Comparison of ENCODE assay signal across 1 cellular context in the genomic region with DNA sequence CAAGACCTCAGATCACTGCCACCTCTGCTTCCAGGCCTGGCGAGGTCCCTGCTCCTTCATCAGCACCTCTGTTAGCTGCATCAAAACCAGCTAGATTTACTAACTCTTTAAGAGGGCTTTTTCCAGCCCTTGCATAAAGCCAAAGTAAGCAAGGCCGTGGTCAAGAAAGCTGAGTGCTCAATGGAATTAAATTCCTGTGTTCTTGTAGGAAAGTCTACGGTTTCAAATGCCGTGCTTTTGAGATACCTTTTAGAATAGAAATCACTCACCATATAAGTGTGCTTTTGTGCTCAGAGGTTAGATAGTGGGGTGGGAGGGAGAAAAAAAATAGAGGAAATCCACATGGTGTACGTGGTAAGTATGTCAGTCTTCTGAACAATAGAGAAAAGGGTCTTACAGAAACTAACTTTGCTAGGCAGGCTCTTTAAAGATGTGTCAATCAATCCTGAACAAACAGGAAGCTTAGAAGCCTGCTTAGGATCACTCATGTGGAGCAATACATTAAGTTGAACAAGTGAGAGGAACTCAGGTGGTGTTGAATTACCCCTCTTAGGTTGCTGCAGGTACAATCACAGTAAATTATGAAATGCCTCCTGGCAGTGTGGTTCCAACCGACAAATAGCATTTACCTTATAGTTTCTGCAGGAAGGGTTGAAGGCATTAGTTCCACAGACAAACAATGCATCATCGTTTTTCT.
TF ChIP-seq lines count a peak whose summit lies in the region.

No MANE protein-coding gene starts in this region.

TF ChIP-seq in GM23338, 12 proteins besides CTCF, POLR2A, EP300 and RAD21:
- TF ChIP-seq, protein P1, sequence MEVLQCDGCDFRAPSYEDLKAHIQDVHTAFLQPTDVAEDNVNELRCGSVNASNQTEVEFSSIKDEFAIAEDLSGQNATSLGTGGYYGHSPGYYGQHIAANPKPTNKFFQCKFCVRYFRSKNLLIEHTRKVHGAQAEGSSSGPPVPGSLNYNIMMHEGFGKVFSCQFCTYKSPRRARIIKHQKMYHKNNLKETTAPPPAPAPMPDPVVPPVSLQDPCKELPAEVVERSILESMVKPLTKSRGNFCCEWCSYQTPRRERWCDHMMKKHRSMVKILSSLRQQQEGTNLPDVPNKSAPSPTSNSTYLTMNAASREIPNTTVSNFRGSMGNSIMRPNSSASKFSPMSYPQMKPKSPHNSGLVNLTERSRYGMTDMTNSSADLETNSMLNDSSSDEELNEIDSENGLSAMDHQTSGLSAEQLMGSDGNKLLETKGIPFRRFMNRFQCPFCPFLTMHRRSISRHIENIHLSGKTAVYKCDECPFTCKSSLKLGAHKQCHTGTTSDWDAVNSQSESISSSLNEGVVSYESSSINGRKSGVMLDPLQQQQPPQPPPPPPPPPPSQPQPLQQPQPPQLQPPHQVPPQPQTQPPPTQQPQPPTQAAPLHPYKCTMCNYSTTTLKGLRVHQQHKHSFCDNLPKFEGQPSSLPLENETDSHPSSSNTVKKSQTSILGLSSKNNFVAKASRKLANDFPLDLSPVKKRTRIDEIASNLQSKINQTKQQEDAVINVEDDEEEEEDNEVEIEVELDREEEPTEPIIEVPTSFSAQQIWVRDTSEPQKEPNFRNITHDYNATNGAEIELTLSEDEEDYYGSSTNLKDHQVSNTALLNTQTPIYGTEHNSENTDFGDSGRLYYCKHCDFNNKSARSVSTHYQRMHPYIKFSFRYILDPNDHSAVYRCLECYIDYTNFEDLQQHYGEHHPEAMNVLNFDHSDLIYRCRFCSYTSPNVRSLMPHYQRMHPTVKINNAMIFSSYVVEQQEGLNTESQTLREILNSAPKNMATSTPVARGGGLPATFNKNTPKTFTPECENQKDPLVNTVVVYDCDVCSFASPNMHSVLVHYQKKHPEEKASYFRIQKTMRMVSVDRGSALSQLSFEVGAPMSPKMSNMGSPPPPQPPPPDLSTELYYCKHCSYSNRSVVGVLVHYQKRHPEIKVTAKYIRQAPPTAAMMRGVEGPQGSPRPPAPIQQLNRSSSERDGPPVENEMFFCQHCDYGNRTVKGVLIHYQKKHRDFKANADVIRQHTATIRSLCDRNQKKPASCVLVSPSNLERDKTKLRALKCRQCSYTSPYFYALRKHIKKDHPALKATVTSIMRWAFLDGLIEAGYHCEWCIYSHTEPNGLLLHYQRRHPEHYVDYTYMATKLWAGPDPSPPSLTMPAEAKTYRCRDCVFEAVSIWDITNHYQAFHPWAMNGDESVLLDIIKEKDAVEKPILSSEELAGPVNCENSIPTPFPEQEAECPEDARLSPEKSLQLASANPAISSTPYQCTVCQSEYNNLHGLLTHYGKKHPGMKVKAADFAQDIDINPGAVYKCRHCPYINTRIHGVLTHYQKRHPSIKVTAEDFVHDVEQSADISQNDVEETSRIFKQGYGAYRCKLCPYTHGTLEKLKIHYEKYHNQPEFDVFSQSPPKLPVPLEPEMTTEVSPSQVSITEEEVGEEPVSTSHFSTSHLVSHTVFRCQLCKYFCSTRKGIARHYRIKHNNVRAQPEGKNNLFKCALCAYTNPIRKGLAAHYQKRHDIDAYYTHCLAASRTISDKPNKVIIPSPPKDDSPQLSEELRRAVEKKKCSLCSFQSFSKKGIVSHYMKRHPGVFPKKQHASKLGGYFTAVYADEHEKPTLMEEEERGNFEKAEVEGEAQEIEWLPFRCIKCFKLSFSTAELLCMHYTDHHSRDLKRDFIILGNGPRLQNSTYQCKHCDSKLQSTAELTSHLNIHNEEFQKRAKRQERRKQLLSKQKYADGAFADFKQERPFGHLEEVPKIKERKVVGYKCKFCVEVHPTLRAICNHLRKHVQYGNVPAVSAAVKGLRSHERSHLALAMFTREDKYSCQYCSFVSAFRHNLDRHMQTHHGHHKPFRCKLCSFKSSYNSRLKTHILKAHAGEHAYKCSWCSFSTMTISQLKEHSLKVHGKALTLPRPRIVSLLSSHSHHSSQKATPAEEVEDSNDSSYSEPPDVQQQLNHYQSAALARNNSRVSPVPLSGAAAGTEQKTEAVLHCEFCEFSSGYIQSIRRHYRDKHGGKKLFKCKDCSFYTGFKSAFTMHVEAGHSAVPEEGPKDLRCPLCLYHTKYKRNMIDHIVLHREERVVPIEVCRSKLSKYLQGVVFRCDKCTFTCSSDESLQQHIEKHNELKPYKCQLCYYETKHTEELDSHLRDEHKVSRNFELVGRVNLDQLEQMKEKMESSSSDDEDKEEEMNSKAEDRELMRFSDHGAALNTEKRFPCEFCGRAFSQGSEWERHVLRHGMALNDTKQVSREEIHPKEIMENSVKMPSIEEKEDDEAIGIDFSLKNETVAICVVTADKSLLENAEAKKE (CRISPR knock-in tag; IDR thresholded peaks at IDR 0.05): no peak
- no peak for TF ChIP-seq EZH2 (IDR thresholded peaks at IDR 0.05; ENCODE audit: low read depth, unreplicated experiment)
- TF ChIP-seq, protein P2, sequence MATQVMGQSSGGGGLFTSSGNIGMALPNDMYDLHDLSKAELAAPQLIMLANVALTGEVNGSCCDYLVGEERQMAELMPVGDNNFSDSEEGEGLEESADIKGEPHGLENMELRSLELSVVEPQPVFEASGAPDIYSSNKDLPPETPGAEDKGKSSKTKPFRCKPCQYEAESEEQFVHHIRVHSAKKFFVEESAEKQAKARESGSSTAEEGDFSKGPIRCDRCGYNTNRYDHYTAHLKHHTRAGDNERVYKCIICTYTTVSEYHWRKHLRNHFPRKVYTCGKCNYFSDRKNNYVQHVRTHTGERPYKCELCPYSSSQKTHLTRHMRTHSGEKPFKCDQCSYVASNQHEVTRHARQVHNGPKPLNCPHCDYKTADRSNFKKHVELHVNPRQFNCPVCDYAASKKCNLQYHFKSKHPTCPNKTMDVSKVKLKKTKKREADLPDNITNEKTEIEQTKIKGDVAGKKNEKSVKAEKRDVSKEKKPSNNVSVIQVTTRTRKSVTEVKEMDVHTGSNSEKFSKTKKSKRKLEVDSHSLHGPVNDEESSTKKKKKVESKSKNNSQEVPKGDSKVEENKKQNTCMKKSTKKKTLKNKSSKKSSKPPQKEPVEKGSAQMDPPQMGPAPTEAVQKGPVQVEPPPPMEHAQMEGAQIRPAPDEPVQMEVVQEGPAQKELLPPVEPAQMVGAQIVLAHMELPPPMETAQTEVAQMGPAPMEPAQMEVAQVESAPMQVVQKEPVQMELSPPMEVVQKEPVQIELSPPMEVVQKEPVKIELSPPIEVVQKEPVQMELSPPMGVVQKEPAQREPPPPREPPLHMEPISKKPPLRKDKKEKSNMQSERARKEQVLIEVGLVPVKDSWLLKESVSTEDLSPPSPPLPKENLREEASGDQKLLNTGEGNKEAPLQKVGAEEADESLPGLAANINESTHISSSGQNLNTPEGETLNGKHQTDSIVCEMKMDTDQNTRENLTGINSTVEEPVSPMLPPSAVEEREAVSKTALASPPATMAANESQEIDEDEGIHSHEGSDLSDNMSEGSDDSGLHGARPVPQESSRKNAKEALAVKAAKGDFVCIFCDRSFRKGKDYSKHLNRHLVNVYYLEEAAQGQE (IDR thresholded peaks at IDR 0.05; ENCODE audit: unreplicated experiment): no peak
- no peak for TF ChIP-seq JUNB (IDR thresholded peaks at IDR 0.05; ENCODE audit: unreplicated experiment)
- no peak for TF ChIP-seq ZNF331 (CRISPR knock-in tag; IDR thresholded peaks at IDR 0.05; ENCODE audit: low read depth)
- TF ChIP-seq EZH2phosphoT487 (IDR thresholded peaks at IDR 0.05; ENCODE audit: unreplicated experiment): no peak
- TF ChIP-seq NANOG (IDR thresholded peaks at IDR 0.05; ENCODE audit: borderline replicate concordance): no peak
- TF ChIP-seq STAT1 (IDR thresholded peaks at IDR 0.05; ENCODE audit: unreplicated experiment): no peak
- TF ChIP-seq, protein P3, sequence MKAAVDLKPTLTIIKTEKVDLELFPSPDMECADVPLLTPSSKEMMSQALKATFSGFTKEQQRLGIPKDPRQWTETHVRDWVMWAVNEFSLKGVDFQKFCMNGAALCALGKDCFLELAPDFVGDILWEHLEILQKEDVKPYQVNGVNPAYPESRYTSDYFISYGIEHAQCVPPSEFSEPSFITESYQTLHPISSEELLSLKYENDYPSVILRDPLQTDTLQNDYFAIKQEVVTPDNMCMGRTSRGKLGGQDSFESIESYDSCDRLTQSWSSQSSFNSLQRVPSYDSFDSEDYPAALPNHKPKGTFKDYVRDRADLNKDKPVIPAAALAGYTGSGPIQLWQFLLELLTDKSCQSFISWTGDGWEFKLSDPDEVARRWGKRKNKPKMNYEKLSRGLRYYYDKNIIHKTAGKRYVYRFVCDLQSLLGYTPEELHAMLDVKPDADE (IDR thresholded peaks at IDR 0.05): no peak
- no peak for TF ChIP-seq CREB1 (CRISPR knock-in tag; IDR thresholded peaks at IDR 0.05; ENCODE audit: low read depth)
- TF ChIP-seq ZNF114 (CRISPR knock-in tag; IDR thresholded peaks at IDR 0.05): no peak
- no peak for TF ChIP-seq POLR2AphosphoS5 (IDR thresholded peaks at IDR 0.05; ENCODE audit: low read depth)
